In the genomic region with DNA sequence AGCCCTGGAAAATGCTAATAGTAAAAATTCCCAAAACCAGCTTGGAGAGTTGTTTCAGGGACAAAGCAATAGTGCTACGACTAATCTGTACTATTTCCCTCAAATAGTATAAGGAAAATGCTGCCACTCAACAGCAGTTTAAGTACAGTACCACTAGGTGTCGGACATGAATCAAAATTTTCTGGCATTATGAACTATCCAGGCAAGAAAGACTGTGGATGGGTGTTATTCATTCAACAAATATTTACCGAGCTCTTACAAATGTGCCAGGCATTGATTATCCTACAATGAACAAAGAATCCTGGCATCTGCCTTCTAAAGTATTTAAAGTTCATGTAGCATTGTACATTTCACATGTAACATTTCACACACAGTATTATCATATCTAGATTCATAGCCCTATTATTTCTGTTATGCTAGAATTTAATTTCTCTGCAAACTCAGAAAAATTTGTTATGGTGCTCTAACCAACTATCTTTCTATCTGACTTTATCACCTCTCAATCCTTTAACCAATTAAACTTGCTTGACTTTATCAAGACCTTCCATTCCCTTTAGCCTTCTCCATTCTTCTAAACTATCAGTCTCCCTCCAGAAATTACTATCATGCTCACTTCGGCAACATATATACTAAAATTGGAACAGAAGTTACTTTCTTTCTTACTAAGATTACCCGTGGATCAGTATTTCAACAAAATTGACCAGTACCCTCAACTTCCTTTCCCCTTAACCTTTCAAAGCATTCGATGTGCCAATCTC, we compare ENCODE assay signal across 8 cellular contexts.
DNase-seq lines count a peak whose midpoint lies in the region; ATAC-seq, FAIRE-seq and TF ChIP-seq lines count a peak whose summit lies in the region.

No MANE protein-coding gene starts in this region.

- peak; percentile 63 to 72 for ATAC-seq in activated T-cell treated with anti-CD3 and anti-CD28 coated beads, Interleukin-2, amount 50 U/mL, for 4 hours
- ATAC-seq in GM21723 (IDR thresholded peaks at IDR 0.05; ENCODE audit: unreplicated experiment) (peak; percentile 95), left lobe of liver (peak; percentile 99)

- H3K4me1 ChIP-seq in NT2/D1 (ENCODE audit: insufficient read depth, insufficient read length) (no peaks in the 10 kb centered on the region), transverse colon (peaks cover 5 to 23% (median 8%) of the 10 kb centered on the region in 4 donors)

- H3K4me3 ChIP-seq in NT2/D1 (ENCODE audit: insufficient read length, low read depth) (no peak overlapping the region), transverse colon (no peak overlapping the region)

- DNase-seq in activated T-cell treated with anti-CD3 and anti-CD28 coated beads, Interleukin-2, amount 50 U/mL, for 4 hours = no peak
- no peak for DNase-seq in activated T-cell treated with anti-CD3 and anti-CD28 coated beads, Interleukin-2, amount 50 U/mL, for 24 hours
- DNase-seq in HTR-8/SVneo (ENCODE audit: insufficient read length, low spot score) (peak; percentile 73), NT2/D1 (ENCODE audit: low read depth, low spot score) (peak; percentile 16), cerebellar nuclear complex (lab: John Stamatoyannopoulos, UW) (peak; percentile 34 to 44), left lobe of liver (ENCODE audit: low spot score) (no peak), transverse colon (no peak)

- no peak for TF ChIP-seq EP300 in transverse colon (IDR thresholded peaks at IDR 0.05; ENCODE audit: low read depth)

- H3K27me3 Mint-ChIP-seq in activated T-cell treated with anti-CD3 and anti-CD28 coated beads, Interleukin-2, amount 50 U/mL, for 4 hours (ENCODE audit: low read depth) = no peaks in the 10 kb centered on the region
- no peaks in the 10 kb centered on the region for H3K27me3 Mint-ChIP-seq in activated T-cell treated with anti-CD3 and anti-CD28 coated beads, Interleukin-2, amount 50 U/mL, for 24 hours

- in situ Hi-C loops in transverse colon (cut with MboI; ENCODE audit: low pct_ligation_motif_present in 1 of 4, low pct_unique_long_range_greater_than_20kb in 1 of 4, low sequenced_read_pairs in 3 of 4) = loop anchor here (10.0 to 25.0 kb wide), 4 partner anchors 319 to 444 kb away; a partner anchor contains a TSS

- H3K36me3 ChIP-seq in NT2/D1 (ENCODE audit: insufficient read depth, insufficient read length, low read length) = no peaks in the 10 kb centered on the region
- no peaks in the 10 kb centered on the region for H3K36me3 ChIP-seq in transverse colon

- WGBS in transverse colon (ENCODE audit: low coverage in 1 of 2), 2 donors = 16 to 25% methylated on average over 6 of the region's 6 CpGs

- intact Hi-C loops in transverse colon (cut with DNase I; ENCODE audit: low total_unique reads) = no loop called here

- no peaks in the 10 kb centered on the region for H3K9me3 ChIP-seq in NT2/D1 (ENCODE audit: insufficient read depth, low read length)
- H3K9me3 ChIP-seq in transverse colon = no peaks in the 10 kb centered on the region

- no peaks in the 10 kb centered on the region for H3K9me3 Mint-ChIP-seq in activated T-cell treated with anti-CD3 and anti-CD28 coated beads, Interleukin-2, amount 50 U/mL, for 4 hours
- no peaks in the 10 kb centered on the region for H3K9me3 Mint-ChIP-seq in activated T-cell treated with anti-CD3 and anti-CD28 coated beads, Interleukin-2, amount 50 U/mL, for 24 hours

- no peaks in the 10 kb centered on the region for H3K27me3 ChIP-seq in NT2/D1 (ENCODE audit: insufficient read depth, insufficient read length)
- no peaks in the 10 kb centered on the region for H3K27me3 ChIP-seq in transverse colon

- FAIRE-seq in HTR-8/SVneo (lab: Jason Lieb, UNC) = peak; percentile 91

- H3K27ac ChIP-seq in transverse colon = peak overlapping the region; percentile 23 to 59 (median 46)

- no peak overlapping the region for H3K9ac ChIP-seq in NT2/D1 (ENCODE audit: insufficient read length, low read depth)

- peaks cover 2% of the 10 kb centered on the region for H3K4me1 Mint-ChIP-seq in activated T-cell treated with anti-CD3 and anti-CD28 coated beads, Interleukin-2, amount 50 U/mL, for 4 hours (ENCODE audit: low read depth)
- peaks cover 2% of the 10 kb centered on the region for H3K4me1 Mint-ChIP-seq in activated T-cell treated with anti-CD3 and anti-CD28 coated beads, Interleukin-2, amount 50 U/mL, for 24 hours (ENCODE audit: low read depth)

- TF ChIP-seq POLR2A in transverse colon (IDR thresholded peaks at IDR 0.05) = no peak

- no peak overlapping the region for H3K27ac Mint-ChIP-seq in activated T-cell treated with anti-CD3 and anti-CD28 coated beads, Interleukin-2, amount 50 U/mL, for 24 hours

- H3K4me3 Mint-ChIP-seq in activated T-cell treated with anti-CD3 and anti-CD28 coated beads, Interleukin-2, amount 50 U/mL, for 4 hours = no peak overlapping the region
- H3K4me3 Mint-ChIP-seq in activated T-cell treated with anti-CD3 and anti-CD28 coated beads, Interleukin-2, amount 50 U/mL, for 24 hours = no peak overlapping the region

- H3K36me3 Mint-ChIP-seq in activated T-cell treated with anti-CD3 and anti-CD28 coated beads, Interleukin-2, amount 50 U/mL, for 4 hours (ENCODE audit: insufficient read depth) = no peaks in the 10 kb centered on the region
- no peaks in the 10 kb centered on the region for H3K36me3 Mint-ChIP-seq in activated T-cell treated with anti-CD3 and anti-CD28 coated beads, Interleukin-2, amount 50 U/mL, for 24 hours (ENCODE audit: low read depth)

- TF ChIP-seq CTCF in transverse colon (IDR thresholded peaks at IDR 0.05) = peak; percentile 65 to 88 (median 74)

Comparison
In these comparisons a context has a peak if more than half of its experiments do, and no peak if none do; other contexts are left out.
1. DNase-seq: peak in HTR-8/SVneo (single experiment), NT2/D1 (single experiment) and cerebellar nuclear complex (2 of 2); none in activated T-cell treated with anti-CD3 and anti-CD28 coated beads, Interleukin-2, amount 50 U/mL, for 4 hours (single experiment), activated T-cell treated with anti-CD3 and anti-CD28 coated beads, Interleukin-2, amount 50 U/mL, for 24 hours (single experiment), left lobe of liver (single experiment) and transverse colon (single experiment).
2. Peak in every context shown above with its lines, with median percentiles within 50 percentile points of each other: ATAC-seq.